ENCODE assay signal across 1 cellular context in genomic region chrX:135382260-135382659, GRCh38.
TF ChIP-seq lines count a peak whose summit lies in the region.

No MANE protein-coding gene starts in this region.

TF ChIP-seq in endothelial cell of umbilical vein, 7 proteins besides CTCF, POLR2A, EP300 and RAD21:
- no peak for TF ChIP-seq EZH2 (IDR thresholded peaks at IDR 0.05; ENCODE audit: borderline replicate concordance, low read depth, low read length, severe bottlenecking)
- TF ChIP-seq GATA2 (IDR thresholded peaks at IDR 0.05; ENCODE audit: insufficient read depth, insufficient read length, low read depth, low read length) = peak; percentile 27
- TF ChIP-seq MYC (IDR thresholded peaks at IDR 0.05; ENCODE audit: low read depth, low read length) = no peak
- TF ChIP-seq JUN (IDR thresholded peaks at IDR 0.05; ENCODE audit: borderline replicate concordance, insufficient read depth, insufficient read length, low read depth) = peak; percentile 45
- peak; percentile 21 for TF ChIP-seq POLR2AphosphoS5 (IDR thresholded peaks at IDR 0.05; ENCODE audit: insufficient read depth, low read depth, low read length)
- TF ChIP-seq MAX (IDR thresholded peaks at IDR 0.05; ENCODE audit: insufficient read depth, insufficient read length) = no peak
- peak; percentile 40 for TF ChIP-seq FOS (IDR thresholded peaks at IDR 0.05; ENCODE audit: borderline replicate concordance, insufficient read depth, low read length)
TF ChIP-seq in endothelial cell of umbilical vein: peak in this region for 4.
